In the genomic region with DNA sequence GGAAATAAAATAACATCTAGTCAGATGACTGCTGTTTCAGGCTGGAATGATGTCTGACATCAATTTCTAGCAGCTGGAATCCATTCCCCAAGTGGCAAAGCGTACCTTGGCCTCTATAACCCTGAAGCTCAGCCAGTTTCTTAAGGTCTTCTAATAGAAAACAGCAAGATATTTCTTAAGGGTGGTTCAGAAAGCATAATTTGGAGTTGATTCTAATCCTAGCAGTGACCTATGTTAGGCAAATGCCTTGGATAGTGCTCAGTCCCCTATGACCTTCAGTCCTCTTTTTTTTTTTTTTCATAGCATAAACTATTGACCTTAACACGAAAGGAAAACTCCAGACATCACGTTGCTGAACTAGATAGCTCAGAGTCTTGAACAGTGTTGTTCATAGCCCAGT, we compare ENCODE assay signal across 19 cellular contexts. TPM values are rescaled to one million over a fixed set of nuclear protein-coding genes. Genes with fewer than 3 reads are reported as not detected.
A peak's percentile ranks its signal among the peaks of the same experiment; 100 is the strongest.
DNase-seq lines count a peak whose midpoint lies in the region; ATAC-seq and TF ChIP-seq lines count a peak whose summit lies in the region.
"Had no signal": no experiment of that assay in that cellular context is flagged by ENCODE, and none has a peak within 500 bp of the region (broad histone marks: within the 10 kb centered on the region; RNA-seq: fewer than 3 reads in every experiment).

No MANE protein-coding gene starts in this region.

- TF ChIP-seq EP300 in esophagus muscularis mucosa (IDR thresholded peaks at IDR 0.05) (no peak), stomach (IDR thresholded peaks at IDR 0.05) (no peak)

- peak overlapping the region; percentile 40 to 68 (median 57) for H3K27ac ChIP-seq in esophagus muscularis mucosa (replicated peaks in 1 of 4)
- H3K27ac ChIP-seq in right atrium auricular region, result peak overlapping the region; percentile 41 to 80
- peak overlapping the region in 4 of 5 donors; percentile 53 to 70 (median 62) for H3K27ac ChIP-seq in stomach
- H3K27ac ChIP-seq: A549, SJCRH30 had no signal

- TF ChIP-seq CTCF in AG09319 (IDR thresholded peaks at IDR 0.05; ENCODE audit: low read depth, low read length) (no peak), esophagus muscularis mucosa (IDR thresholded peaks at IDR 0.05) (no peak), right atrium auricular region (IDR thresholded peaks at IDR 0.05) (no peak), stomach (IDR thresholded peaks at IDR 0.05) (no peak)

- WGBS in esophagus muscularis mucosa, result 68% methylated on average over 3 of the region's 3 CpGs
- WGBS in stomach, 5 donors, result 59 to 73% (median 64%) methylated on average over 3 of the region's 3 CpGs

- H3K27me3 ChIP-seq in esophagus muscularis mucosa (no peaks in the 10 kb centered on the region), right atrium auricular region (no peaks in the 10 kb centered on the region), stomach (no peaks in the 10 kb centered on the region)
- H3K27me3 ChIP-seq: SJCRH30 had no signal

- intact Hi-C loops in esophagus muscularis mucosa (cut with DNase I), result no loop called here
- intact Hi-C loops in stomach (cut with DNase I; ENCODE audit: low total_unique reads), result no loop called here

- peaks cover 0 to 33% (median 12%) of the 10 kb centered on the region in 4 donors for H3K36me3 ChIP-seq in esophagus muscularis mucosa
- no peaks in the 10 kb centered on the region for H3K36me3 ChIP-seq in right atrium auricular region
- H3K36me3 ChIP-seq in stomach, result peaks cover 0 to 17% (median 8%) of the 10 kb centered on the region in 4 donors
- H3K36me3 ChIP-seq: SJCRH30 had no signal

- H3K4me3 ChIP-seq in esophagus muscularis mucosa (no peak overlapping the region), right atrium auricular region (no peak overlapping the region), stomach (no peak overlapping the region)
- H3K4me3 ChIP-seq: A549, SJCRH30 had no signal

- H3K4me1 ChIP-seq in esophagus muscularis mucosa (peaks cover 4 to 29% (median 5%) of the 10 kb centered on the region in 4 donors), right atrium auricular region (peaks cover 0 to 22% of the 10 kb centered on the region in 2 donors), stomach (peaks cover 0 to under 1% (median 0%) of the 10 kb centered on the region in 4 donors)
- H3K4me1 ChIP-seq: A549, SJCRH30 had no signal

- ATAC-seq in HG03571 (IDR thresholded peaks at IDR 0.05; ENCODE audit: unreplicated experiment) (no peak), HG02678 (IDR thresholded peaks at IDR 0.05; ENCODE audit: unreplicated experiment) (no peak), HG03457 (IDR thresholded peaks at IDR 0.05; ENCODE audit: unreplicated experiment) (no peak), GM21717 (IDR thresholded peaks at IDR 0.05; ENCODE audit: unreplicated experiment) (no peak)
- ATAC-seq: A549; stimulated activated naive B cell treated with anti-CD40 and anti-IgM and Interleukin-4, amounts not matched to agents 10 μg/mL and 1 μg/mL and 100 μg/mL, for 72 hours had no signal

- TF ChIP-seq POLR2A in esophagus muscularis mucosa (IDR thresholded peaks at IDR 0.05; ENCODE audit: low read depth), result no peak
- TF ChIP-seq POLR2A in stomach (IDR thresholded peaks at IDR 0.05), result no peak

- H3K9me3 ChIP-seq in esophagus muscularis mucosa (no peaks in the 10 kb centered on the region), right atrium auricular region (no peaks in the 10 kb centered on the region), stomach (no peaks in the 10 kb centered on the region)
- H3K9me3 ChIP-seq: A549, SJCRH30 had no signal

- DNase-seq in AG09319 (ENCODE audit: extremely low read depth, low read depth), result peak; percentile 29
- no peak for DNase-seq in esophagus muscularis mucosa (ENCODE audit: extremely low spot score)
- DNase-seq in right atrium auricular region (ENCODE audit: low spot score), result no peak
- DNase-seq in stomach, result no peak
- DNase-seq: activated CD4-positive, alpha-beta memory T cell treated with anti-CD3 and anti-CD28 coated beads for 36 hours; activated naive CD4-positive, alpha-beta T cell treated with anti-CD3 and anti-CD28 coated beads for 36 hours; endodermal cell; GDM1; GOT3; NCI-H2171 treated with DMSO at 0.1 percent for 48 hours; NCI-H69; retina; SJCRH30; stimulated activated naive B cell treated with anti-CD40 and anti-IgM and Interleukin-4, amounts not matched to agents 10 μg/mL and 1 μg/mL and 100 μg/mL, for 72 hours had no signal

RNA-seq across cellular contexts. Expression of a gene that starts 56.5 kb away (rescaled TPM):
- total RNA-seq in esophagus muscularis mucosa, result 10 to 100 TPM; 11.2 to 32.6 (median 14.9) TPM
- total RNA-seq in right atrium auricular region, result 1 to 10 TPM; 2.6 to 4.9 TPM
- 10 to 100 TPM in 4 of 5 donors, 1 to 10 TPM in 1; 5.3 to 21.3 (median 12.7) TPM for total RNA-seq in stomach
- 10 to 100 TPM in 1 of 3 donors, 1 to 10 TPM in 2; 2.0 to 18.7 (median 4.3) TPM for polyA plus RNA-seq in stomach
- total RNA-seq: activated CD4-positive, alpha-beta memory T cell treated with anti-CD3 and anti-CD28 coated beads for 36 hours had no signal
